15 cellular contexts compared by ENCODE assay signal in the genomic region with DNA sequence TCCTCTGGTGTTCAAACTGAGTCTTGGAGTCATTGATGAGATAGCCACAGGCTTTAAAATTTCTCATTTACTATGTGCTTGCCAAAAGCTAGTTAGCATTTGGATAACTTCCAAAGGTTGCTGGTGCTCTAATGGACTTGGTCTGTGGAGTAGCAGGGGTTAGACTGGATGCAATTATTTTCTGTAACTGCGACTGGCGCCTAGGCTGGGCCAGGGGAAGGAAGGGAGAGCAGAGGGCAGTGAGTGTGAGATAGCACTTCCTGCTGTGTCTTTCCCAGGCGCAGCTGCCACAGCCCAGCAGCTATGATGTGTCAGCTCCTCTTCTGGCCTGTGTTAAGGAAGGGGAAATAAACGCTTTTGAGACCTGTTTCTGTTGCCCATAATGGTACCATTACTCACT.
A peak's percentile ranks its signal among the peaks of the same experiment; 100 is the strongest.
DNase-seq lines count a peak whose midpoint lies in the region; ATAC-seq and TF ChIP-seq lines count a peak whose summit lies in the region.
"Had no signal": no experiment of that assay in that cellular context is flagged by ENCODE, and none has a peak within 500 bp of the region (broad histone marks: within the 10 kb centered on the region; RNA-seq: fewer than 3 reads in every experiment).

No MANE protein-coding gene starts in this region.

- intact Hi-C loops in ovary (cut with DNase I), result no loop called here

- no peak overlapping the region for H3K27ac Mint-ChIP-seq in immature natural killer cell
- H3K27ac Mint-ChIP-seq: activated naive CD4-positive, alpha-beta T cell treated with anti-CD3 and anti-CD28 coated beads, Interleukin-2, amount 50 U/mL, for 72 hours had no signal

- H3K4me3 ChIP-seq in ovary, result no peak overlapping the region
- H3K4me3 ChIP-seq: dorsolateral prefrontal cortex, vagina had no signal

- no peak for TF ChIP-seq EP300 in ovary (IDR thresholded peaks at IDR 0.05)

- no peak overlapping the region for H3K27ac ChIP-seq in ovary
- H3K27ac ChIP-seq: dorsolateral prefrontal cortex, vagina had no signal

- no peaks in the 10 kb centered on the region for H3K27me3 ChIP-seq in ovary
- H3K27me3 ChIP-seq: dorsolateral prefrontal cortex, vagina had no signal

- ATAC-seq in GM19397 (IDR thresholded peaks at IDR 0.05; ENCODE audit: unreplicated experiment) (no peak), HG03108 (IDR thresholded peaks at IDR 0.05; ENCODE audit: unreplicated experiment) (no peak)
- ATAC-seq: activated naive CD4-positive, alpha-beta T cell treated with anti-CD3 and anti-CD28 coated beads, Interleukin-2, amount 50 U/mL, for 72 hours had no signal

- WGBS in ovary, 3 donors, result 9 to 24% (median 23%) methylated on average over 4 of the region's 4 CpGs

- H3K9me3 ChIP-seq in ovary, result no peaks in the 10 kb centered on the region
- H3K9me3 ChIP-seq: vagina had no signal

- TF ChIP-seq POLR2A in ovary (IDR thresholded peaks at IDR 0.05), result no peak

- H3K9me3 Mint-ChIP-seq in immature natural killer cell, result peaks cover 0 to 3% (median 0%) of the 10 kb centered on the region in 6 donors
- H3K9me3 Mint-ChIP-seq: activated naive CD4-positive, alpha-beta T cell treated with anti-CD3 and anti-CD28 coated beads, Interleukin-2, amount 50 U/mL, for 72 hours had no signal

- TF ChIP-seq CTCF in ovary (IDR thresholded peaks at IDR 0.05), result no peak

- no peaks in the 10 kb centered on the region for H3K36me3 ChIP-seq in ovary
- H3K36me3 ChIP-seq: vagina had no signal

- H3K4me1 Mint-ChIP-seq in immature natural killer cell, result no peaks in the 10 kb centered on the region

- H3K36me3 Mint-ChIP-seq in immature natural killer cell, result no peaks in the 10 kb centered on the region
- H3K36me3 Mint-ChIP-seq: activated naive CD4-positive, alpha-beta T cell treated with anti-CD3 and anti-CD28 coated beads, Interleukin-2, amount 50 U/mL, for 72 hours had no signal

- H3K4me3 Mint-ChIP-seq in immature natural killer cell, result no peak overlapping the region

- peaks cover 10% of the 10 kb centered on the region for H3K4me1 ChIP-seq in ovary (ENCODE audit: insufficient read depth)

- DNase-seq in EL (peak; percentile 56), NCI-H748 treated with DMSO at 0.1 percent for 48 hours (lab: John Stamatoyannopoulos, UW) (peak; percentile 5), fibroblast of peridontal ligament (ENCODE audit: extremely low read depth) (peak; percentile 41), ovary (peak in 3 of 5 donors; percentile 14 to 31 (median 16)), 8988T (no peak), immature natural killer cell (no peak)
- DNase-seq: activated CD4-positive, alpha-beta T cell treated with anti-CD3 and anti-CD28 coated beads, Interleukin-2, amount 50 U/mL, for 4 hours; dorsolateral prefrontal cortex; hypothalamus; MM.1S; NK-92 treated with Interleukin-12 subunit alpha and Interleukin-12 subunit beta, amount 100 ng/mL, for 24 hours had no signal

- H3K27me3 Mint-ChIP-seq in immature natural killer cell (ENCODE audit: low read depth in 3 of 3), result peaks cover 0 to 2% (median 1%) of the 10 kb centered on the region in 3 donors

Comparison
In these comparisons a context has a peak if more than half of its experiments do, and no peak if none do; other contexts are left out.
1. DNase-seq: peak in EL (single experiment), NCI-H748 treated with DMSO at 0.1 percent for 48 hours (single experiment), fibroblast of peridontal ligament (single experiment) and ovary (3 of 5); none in 8988T (single experiment) and immature natural killer cell (0 of 3).